ENCODE assay signal across 35 cellular contexts in genomic region chr2:2720351-2720750, GRCh38.
"Had no signal": no experiment of that assay in that cellular context is flagged by ENCODE, and none has a peak within 500 bp of the region (broad histone marks: within the 10 kb centered on the region; RNA-seq: fewer than 3 reads in every experiment).

No MANE protein-coding gene starts in this region.

- H3K4me1 Mint-ChIP-seq: activated CD4-positive, alpha-beta memory T cell treated with anti-CD3 and anti-CD28 coated beads, Interleukin-2, amount 10 ng/mL, durations not matched to agents 7 days and 5 days; activated CD4-positive, alpha-beta T cell treated with anti-CD3 and anti-CD28 coated beads for 36 hours; activated CD4-positive, alpha-beta T cell treated with anti-CD3 and anti-CD28 coated beads, Interleukin-2, amount 10 ng/mL, durations not matched to agents 7 days and 5 days; activated CD8-positive, alpha-beta memory T cell treated with anti-CD3 and anti-CD28 coated beads, Interleukin-2, amount 10 ng/mL, durations not matched to agents 7 days and 5 days; activated naive CD4-positive, alpha-beta T cell treated with anti-CD3 and anti-CD28 coated beads, Interleukin-2, amount 10 ng/mL, durations not matched to agents 7 days and 5 days; activated naive CD4-positive, alpha-beta T cell treated with anti-CD3 and anti-CD28 coated beads, Interleukin-2, amount 50 U/mL, for 24 hours; activated naive CD8-positive, alpha-beta T cell treated with anti-CD3 and anti-CD28 coated beads, Interleukin-2, amount 10 ng/mL, durations not matched to agents 7 days and 5 days; activated naive CD8-positive, alpha-beta T cell treated with anti-CD3 and anti-CD28 coated beads, Interleukin-2, amount 50 U/mL, for 24 hours; WTC11 had no signal

- H3K4me1 ChIP-seq: ascending aorta had no signal

- H3K27ac Mint-ChIP-seq: activated CD4-positive, alpha-beta memory T cell treated with anti-CD3 and anti-CD28 coated beads, Interleukin-2, amount 10 ng/mL, durations not matched to agents 7 days and 5 days; activated CD4-positive, alpha-beta T cell treated with anti-CD3 and anti-CD28 coated beads for 36 hours; activated CD4-positive, alpha-beta T cell treated with anti-CD3 and anti-CD28 coated beads, Interleukin-2, amount 10 ng/mL, durations not matched to agents 7 days and 5 days; activated CD8-positive, alpha-beta memory T cell treated with anti-CD3 and anti-CD28 coated beads, Interleukin-2, amount 10 ng/mL, durations not matched to agents 7 days and 5 days; activated CD8-positive, alpha-beta T cell treated with anti-CD3 and anti-CD28 coated beads, Interleukin-2, amount 10 ng/mL, durations not matched to agents 7 days and 5 days; activated naive CD4-positive, alpha-beta T cell treated with anti-CD3 and anti-CD28 coated beads, Interleukin-2, amount 10 ng/mL, durations not matched to agents 7 days and 5 days; activated naive CD4-positive, alpha-beta T cell treated with anti-CD3 and anti-CD28 coated beads, Interleukin-2, amount 50 U/mL, for 24 hours; activated naive CD8-positive, alpha-beta T cell; activated naive CD8-positive, alpha-beta T cell treated with anti-CD3 and anti-CD28 coated beads, Interleukin-2, amount 10 ng/mL, durations not matched to agents 7 days and 5 days; activated naive CD8-positive, alpha-beta T cell treated with anti-CD3 and anti-CD28 coated beads, Interleukin-2, amount 50 U/mL, for 24 hours; activated T-cell treated with anti-CD3 and anti-CD28 coated beads, Interleukin-2, amount 50 U/mL, for 24 hours; activated T-helper 2 cell treated with anti-CD3 and anti-CD28 coated beads, Interferon-gamma antibody, Interleukin-2, Interleukin-4, amounts not matched to agents 10 μg/mL and 5 μg/mL and 100 μg/mL, durations not matched to agents 14 hours and 24 hours and 36 hours; T-helper 1 cell treated with Interleukin-12 subunit alpha and Interleukin-12 subunit beta and Interleukin-4 antibody, amounts not matched to agents 30 μg/mL and 1 μg/mL, for 36 hours; T-helper 2 cell treated with Interferon-gamma antibody and Interleukin-4, amounts not matched to agents 5 μg/mL and 100 μg/mL, for 36 hours; WTC11 had no signal

- H3K4me3 ChIP-seq: ascending aorta, cardiac muscle cell had no signal

- H3K36me3 ChIP-seq: ascending aorta, cardiac muscle cell, WERI-Rb-1 had no signal

- H3K27me3 Mint-ChIP-seq: activated CD4-positive, alpha-beta memory T cell treated with anti-CD3 and anti-CD28 coated beads, Interleukin-2, amount 10 ng/mL, durations not matched to agents 7 days and 5 days; activated CD4-positive, alpha-beta T cell treated with anti-CD3 and anti-CD28 coated beads, Interleukin-2, amount 10 ng/mL, durations not matched to agents 7 days and 5 days; activated CD8-positive, alpha-beta memory T cell treated with anti-CD3 and anti-CD28 coated beads, Interleukin-2, amount 10 ng/mL, durations not matched to agents 7 days and 5 days; activated naive CD4-positive, alpha-beta T cell treated with anti-CD3 and anti-CD28 coated beads, Interleukin-2, amount 10 ng/mL, durations not matched to agents 7 days and 5 days; activated naive CD4-positive, alpha-beta T cell treated with anti-CD3 and anti-CD28 coated beads, Interleukin-2, amount 50 U/mL, for 24 hours; activated naive CD8-positive, alpha-beta T cell treated with anti-CD3 and anti-CD28 coated beads, Interleukin-2, amount 10 ng/mL, durations not matched to agents 7 days and 5 days; activated naive CD8-positive, alpha-beta T cell treated with anti-CD3 and anti-CD28 coated beads, Interleukin-2, amount 50 U/mL, for 24 hours had no signal

- H3K4me3 Mint-ChIP-seq: activated CD4-positive, alpha-beta memory T cell treated with anti-CD3 and anti-CD28 coated beads, Interleukin-2, amount 10 ng/mL, durations not matched to agents 7 days and 5 days; activated CD4-positive, alpha-beta T cell treated with anti-CD3 and anti-CD28 coated beads for 36 hours; activated CD4-positive, alpha-beta T cell treated with anti-CD3 and anti-CD28 coated beads, Interleukin-2, amount 10 ng/mL, durations not matched to agents 7 days and 5 days; activated CD8-positive, alpha-beta memory T cell treated with anti-CD3 and anti-CD28 coated beads, Interleukin-2, amount 10 ng/mL, durations not matched to agents 7 days and 5 days; activated CD8-positive, alpha-beta T cell treated with anti-CD3 and anti-CD28 coated beads, Interleukin-2, amount 10 ng/mL, durations not matched to agents 7 days and 5 days; activated naive CD4-positive, alpha-beta T cell treated with anti-CD3 and anti-CD28 coated beads, Interleukin-2, amount 10 ng/mL, durations not matched to agents 7 days and 5 days; activated naive CD4-positive, alpha-beta T cell treated with anti-CD3 and anti-CD28 coated beads, Interleukin-2, amount 50 U/mL, for 24 hours; activated naive CD8-positive, alpha-beta T cell; activated naive CD8-positive, alpha-beta T cell treated with anti-CD3 and anti-CD28 coated beads, Interleukin-2, amount 10 ng/mL, durations not matched to agents 7 days and 5 days; activated naive CD8-positive, alpha-beta T cell treated with anti-CD3 and anti-CD28 coated beads, Interleukin-2, amount 50 U/mL, for 24 hours; activated T-cell treated with anti-CD3 and anti-CD28 coated beads, Interleukin-2, amount 50 U/mL, for 24 hours; brain; T-helper 1 cell treated with Interleukin-12 subunit alpha and Interleukin-12 subunit beta and Interleukin-4 antibody, amounts not matched to agents 30 μg/mL and 1 μg/mL, for 36 hours; T-helper 2 cell treated with Interferon-gamma antibody and Interleukin-4, amounts not matched to agents 5 μg/mL and 100 μg/mL, for 36 hours; WTC11 had no signal

- DNase-seq: activated CD4-positive, alpha-beta memory T cell treated with anti-CD3 and anti-CD28 coated beads, Interleukin-2, amount 10 ng/mL, durations not matched to agents 7 days and 5 days; activated CD4-positive, alpha-beta T cell treated with anti-CD3 and anti-CD28 coated beads for 1 hour; activated CD4-positive, alpha-beta T cell treated with anti-CD3 and anti-CD28 coated beads for 36 hours; activated CD4-positive, alpha-beta T cell treated with anti-CD3 and anti-CD28 coated beads for 48 hours; activated CD4-positive, alpha-beta T cell treated with anti-CD3 and anti-CD28 coated beads, Interleukin-2, amount 10 ng/mL, durations not matched to agents 7 days and 5 days; activated CD4-positive, alpha-beta T cell treated with anti-CD3 and anti-CD28 coated beads, Interleukin-2, amount 50 U/mL, for 48 hours; activated CD4-positive, CD25-positive, alpha-beta regulatory T cell; activated CD8-positive, alpha-beta memory T cell treated with anti-CD3 and anti-CD28 coated beads for 24 hours; activated CD8-positive, alpha-beta memory T cell treated with anti-CD3 and anti-CD28 coated beads, Interleukin-2, amount 10 ng/mL, durations not matched to agents 7 days and 5 days; activated CD8-positive, alpha-beta memory T cell treated with anti-CD3 and anti-CD28 coated beads, Interleukin-2, amount 50 U/mL, for 48 hours; activated CD8-positive, alpha-beta T cell treated with anti-CD3 and anti-CD28 coated beads, Interleukin-2, amount 10 ng/mL, durations not matched to agents 7 days and 5 days; activated effector memory CD4-positive, alpha-beta T cell treated with Interleukin-2 at 50 U/mL for 16 hours; activated gamma-delta T cell; activated naive CD4-positive, alpha-beta T cell treated with anti-CD3 and anti-CD28 coated beads, Interleukin-2, amount 10 ng/mL, durations not matched to agents 7 days and 5 days; activated naive CD4-positive, alpha-beta T cell treated with Interleukin-2 at 50 U/mL for 16 hours; activated naive CD8-positive, alpha-beta T cell treated with anti-CD3 and anti-CD28 coated beads, Interleukin-2, amount 10 ng/mL, durations not matched to agents 7 days and 5 days; activated naive CD8-positive, alpha-beta T cell treated with anti-CD3 and anti-CD28 coated beads, Interleukin-2, amount 50 U/mL, for 24 hours; activated T-cell treated with anti-CD3 and anti-CD28 coated beads, Interleukin-2, amount 50 U/mL, for 24 hours; activated T-cell treated with anti-CD3 and anti-CD28 coated beads, Interleukin-2, amount 50 U/mL, for 48 hours; amygdala; SW 1271; T-helper 1 cell; T-helper 2 cell; T-helper 9 cell; WERI-Rb-1 had no signal

- ATAC-seq: activated CD4-positive, alpha-beta T cell treated with anti-CD3 and anti-CD28 coated beads for 36 hours; activated CD4-positive, CD25-positive, alpha-beta regulatory T cell treated with anti-CD3 and anti-CD28 coated beads, Interleukin-2, amount 50 U/mL, for 24 hours; activated CD8-positive, alpha-beta memory T cell treated with anti-CD3 and anti-CD28 coated beads, Interleukin-2, amount 10 ng/mL, durations not matched to agents 7 days and 5 days; activated CD8-positive, alpha-beta T cell treated with anti-CD3 and anti-CD28 coated beads, Interleukin-2, amount 10 ng/mL, durations not matched to agents 7 days and 5 days; activated naive CD8-positive, alpha-beta T cell treated with anti-CD3 and anti-CD28 coated beads, Interleukin-2, amount 50 U/mL, for 24 hours; WTC11 had no signal

- H3K9me3 Mint-ChIP-seq: activated CD4-positive, alpha-beta memory T cell treated with anti-CD3 and anti-CD28 coated beads, Interleukin-2, amount 10 ng/mL, durations not matched to agents 7 days and 5 days; activated CD4-positive, alpha-beta T cell treated with anti-CD3 and anti-CD28 coated beads, Interleukin-2, amount 10 ng/mL, durations not matched to agents 7 days and 5 days; activated naive CD4-positive, alpha-beta T cell treated with anti-CD3 and anti-CD28 coated beads, Interleukin-2, amount 10 ng/mL, durations not matched to agents 7 days and 5 days; activated naive CD4-positive, alpha-beta T cell treated with anti-CD3 and anti-CD28 coated beads, Interleukin-2, amount 50 U/mL, for 24 hours; activated naive CD8-positive, alpha-beta T cell treated with anti-CD3 and anti-CD28 coated beads, Interleukin-2, amount 10 ng/mL, durations not matched to agents 7 days and 5 days; activated naive CD8-positive, alpha-beta T cell treated with anti-CD3 and anti-CD28 coated beads, Interleukin-2, amount 50 U/mL, for 24 hours; activated T-cell treated with anti-CD3 and anti-CD28 coated beads, Interleukin-2, amount 50 U/mL, for 24 hours; activated T-helper 2 cell treated with anti-CD3 and anti-CD28 coated beads, Interferon-gamma antibody, Interleukin-2, Interleukin-4, amounts not matched to agents 10 μg/mL and 5 μg/mL and 100 μg/mL, durations not matched to agents 14 hours and 24 hours and 36 hours; T-helper 1 cell treated with Interleukin-12 subunit alpha and Interleukin-12 subunit beta and Interleukin-4 antibody, amounts not matched to agents 30 μg/mL and 1 μg/mL, for 36 hours; T-helper 2 cell treated with Interferon-gamma antibody and Interleukin-4, amounts not matched to agents 5 μg/mL and 100 μg/mL, for 36 hours; WTC11 had no signal

- H3K9me3 ChIP-seq: ascending aorta had no signal

- H3K27ac ChIP-seq: ascending aorta, cardiac muscle cell, WERI-Rb-1 had no signal

- H3K27me3 ChIP-seq: ascending aorta, cardiac muscle cell had no signal
